18 cellular contexts compared by ENCODE assay signal in the genomic region with DNA sequence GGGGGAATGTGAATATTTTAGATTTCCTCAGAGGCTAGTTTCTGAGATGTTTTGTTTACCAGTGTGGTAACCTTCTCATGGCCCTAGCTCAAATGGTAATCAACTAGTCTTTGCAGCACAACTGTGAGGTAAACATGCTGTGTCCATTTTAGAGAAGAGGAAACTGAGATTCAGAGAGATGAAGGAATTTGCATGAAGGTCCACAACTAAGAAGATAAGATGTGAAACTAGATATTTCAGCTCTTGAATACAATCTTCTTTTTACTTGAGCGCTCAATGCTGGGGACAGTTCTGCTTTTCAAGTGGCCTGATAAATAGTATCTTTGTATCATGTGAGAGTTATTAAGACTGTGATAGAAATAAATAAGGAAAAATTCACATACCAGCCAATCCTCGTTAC.
DNase-seq lines count a peak whose midpoint lies in the region; ATAC-seq, FAIRE-seq and TF ChIP-seq lines count a peak whose summit lies in the region.
"Had no signal": no experiment of that assay in that cellular context is flagged by ENCODE, and none has a peak within 500 bp of the region (broad histone marks: within the 10 kb centered on the region; RNA-seq: fewer than 3 reads in every experiment).

No MANE protein-coding gene starts in this region.

- H3K4me1 ChIP-seq in small intestine (ENCODE audit: control insufficient read depth in 2 of 2, insufficient read depth in 1 of 2, low read depth in 1 of 2, low read length in 1 of 2): peaks cover 0 to 2% of the 10 kb centered on the region in 2 donors

- no peak for DNase-seq in GM12891 (ENCODE audit: insufficient read length, low spot score)
- no peak for DNase-seq in small intestine
- no peak for DNase-seq in H4 (ENCODE audit: low spot score)
- no peak for DNase-seq in T-helper 2 cell treated with Interferon-gamma antibody and Interleukin-4, amounts not matched to agents 5 μg/mL and 100 μg/mL, for 36 hours (ENCODE audit: low spot score)
- no peak for DNase-seq in DMS 273 treated with DMSO at 0.1 percent for 48 hours (lab: John Stamatoyannopoulos, UW)
- DNase-seq: activated CD8-positive, alpha-beta memory T cell treated with anti-CD3 and anti-CD28 coated beads, Interleukin-2, amount 50 U/mL, for 48 hours; activated naive CD8-positive, alpha-beta T cell treated with anti-CD3 and anti-CD28 coated beads, Interleukin-2, amount 10 ng/mL, durations not matched to agents 7 days and 5 days; GM23248; NCI-H2081 treated with DMSO at 0.1 percent for 48 hours; SHP77 treated with DMSO at 0.1 percent for 48 hours; stimulated activated CD4-positive, alpha-beta T cell treated with anti-CD3 and anti-CD28 coated beads, Interleukin-4, amount 100 ng/mL, for 24 hours had no signal

- FAIRE-seq in GM12891 (lab: Jason Lieb, UNC): peak; percentile 55
- no peak for FAIRE-seq in small intestine (lab: Jason Lieb, UNC)
- FAIRE-seq: endothelial cell of umbilical vein, TTC549 had no signal

- H3K9me3 ChIP-seq in small intestine (ENCODE audit: control insufficient read depth, low read depth): no peaks in the 10 kb centered on the region
- H3K9me3 ChIP-seq: vagina had no signal

- H3K27ac ChIP-seq in small intestine (ENCODE audit: low read depth in 1 of 2, low read length in 1 of 2): no peak overlapping the region
- H3K27ac ChIP-seq: GM23248, vagina had no signal

- H3K36me3 ChIP-seq in small intestine (ENCODE audit: control insufficient read depth in 2 of 2, insufficient read depth in 2 of 2, low read length in 2 of 2): no peaks in the 10 kb centered on the region
- H3K36me3 ChIP-seq: vagina had no signal

- no peaks in the 10 kb centered on the region for H3K4me1 Mint-ChIP-seq in T-helper 2 cell treated with Interferon-gamma antibody and Interleukin-4, amounts not matched to agents 5 μg/mL and 100 μg/mL, for 36 hours (ENCODE audit: low read depth)
- H3K4me1 Mint-ChIP-seq: activated naive CD8-positive, alpha-beta T cell treated with anti-CD3 and anti-CD28 coated beads, Interleukin-2, amount 10 ng/mL, durations not matched to agents 7 days and 5 days had no signal

- H3K27me3 Mint-ChIP-seq in T-helper 2 cell treated with Interferon-gamma antibody and Interleukin-4, amounts not matched to agents 5 μg/mL and 100 μg/mL, for 36 hours (ENCODE audit: low read depth): no peaks in the 10 kb centered on the region
- H3K27me3 Mint-ChIP-seq: stimulated activated naive CD8-positive, alpha-beta T cell treated with anti-CD3 and anti-CD28 coated beads, Interleukin-15, Interleukin-2, amounts not matched to agents 100 ng/mL and 50 ng/mL, for 24 hours had no signal

- no peak overlapping the region for H3K27ac Mint-ChIP-seq in T-helper 2 cell treated with Interferon-gamma antibody and Interleukin-4, amounts not matched to agents 5 μg/mL and 100 μg/mL, for 36 hours
- H3K27ac Mint-ChIP-seq: activated naive CD8-positive, alpha-beta T cell treated with anti-CD3 and anti-CD28 coated beads, Interleukin-2, amount 10 ng/mL, durations not matched to agents 7 days and 5 days; stimulated activated naive CD8-positive, alpha-beta T cell treated with anti-CD3 and anti-CD28 coated beads, Interleukin-15, Interleukin-2, amounts not matched to agents 100 ng/mL and 50 ng/mL, for 24 hours had no signal

- no peaks in the 10 kb centered on the region for H3K9me3 Mint-ChIP-seq in T-helper 2 cell treated with Interferon-gamma antibody and Interleukin-4, amounts not matched to agents 5 μg/mL and 100 μg/mL, for 36 hours
- H3K9me3 Mint-ChIP-seq: activated naive CD8-positive, alpha-beta T cell treated with anti-CD3 and anti-CD28 coated beads, Interleukin-2, amount 10 ng/mL, durations not matched to agents 7 days and 5 days; stimulated activated naive CD8-positive, alpha-beta T cell treated with anti-CD3 and anti-CD28 coated beads, Interleukin-15, Interleukin-2, amounts not matched to agents 100 ng/mL and 50 ng/mL, for 24 hours had no signal

- H3K4me3 Mint-ChIP-seq in T-helper 2 cell treated with Interferon-gamma antibody and Interleukin-4, amounts not matched to agents 5 μg/mL and 100 μg/mL, for 36 hours: no peak overlapping the region
- H3K4me3 Mint-ChIP-seq: activated naive CD8-positive, alpha-beta T cell treated with anti-CD3 and anti-CD28 coated beads, Interleukin-2, amount 10 ng/mL, durations not matched to agents 7 days and 5 days; stimulated activated naive CD8-positive, alpha-beta T cell treated with anti-CD3 and anti-CD28 coated beads, Interleukin-15, Interleukin-2, amounts not matched to agents 100 ng/mL and 50 ng/mL, for 24 hours had no signal

- no peak overlapping the region for H3K4me3 ChIP-seq in small intestine (ENCODE audit: low read depth in 1 of 2, low read length in 2 of 2)
- H3K4me3 ChIP-seq: GM23248, vagina had no signal

- no peaks in the 10 kb centered on the region for H3K27me3 ChIP-seq in small intestine (ENCODE audit: control insufficient read depth in 2 of 2, insufficient read depth in 2 of 2, low read length in 2 of 2)
- H3K27me3 ChIP-seq: vagina had no signal

- no peak for TF ChIP-seq POLR2A in GM12891 (IDR thresholded peaks at IDR 0.05; ENCODE audit: low read depth, low read length)

- 81 to 90% (median 83%) methylated on average over 2 of the region's 2 CpGs for WGBS in small intestine, 3 donors

- H3K36me3 Mint-ChIP-seq in T-helper 2 cell treated with Interferon-gamma antibody and Interleukin-4, amounts not matched to agents 5 μg/mL and 100 μg/mL, for 36 hours (ENCODE audit: low read depth): no peaks in the 10 kb centered on the region
- H3K36me3 Mint-ChIP-seq: activated naive CD8-positive, alpha-beta T cell treated with anti-CD3 and anti-CD28 coated beads, Interleukin-2, amount 10 ng/mL, durations not matched to agents 7 days and 5 days had no signal

- ATAC-seq in GM19351 (IDR thresholded peaks at IDR 0.05; ENCODE audit: unreplicated experiment) (peak; percentile 65), HG02642 (IDR thresholded peaks at IDR 0.05; ENCODE audit: poor library complexity, unreplicated experiment) (peak; percentile 40), HG03460 (IDR thresholded peaks at IDR 0.05; ENCODE audit: unreplicated experiment) (peak; percentile 45)

TF ChIP-seq in GM12891, 5 proteins besides CTCF, POLR2A, EP300 and RAD21:
- TF ChIP-seq SPI1 (IDR thresholded peaks at IDR 0.05; ENCODE audit: low read depth, low read length) (peak; percentile 88), POU2F2 (IDR thresholded peaks at IDR 0.05; ENCODE audit: low read depth, low read length) (peak; percentile 65; the same call in 1 of the 2 replicates), POLR2AphosphoS5 (IDR thresholded peaks at IDR 0.05; ENCODE audit: low read depth, low read length) (no peak)
